In the genomic region with DNA sequence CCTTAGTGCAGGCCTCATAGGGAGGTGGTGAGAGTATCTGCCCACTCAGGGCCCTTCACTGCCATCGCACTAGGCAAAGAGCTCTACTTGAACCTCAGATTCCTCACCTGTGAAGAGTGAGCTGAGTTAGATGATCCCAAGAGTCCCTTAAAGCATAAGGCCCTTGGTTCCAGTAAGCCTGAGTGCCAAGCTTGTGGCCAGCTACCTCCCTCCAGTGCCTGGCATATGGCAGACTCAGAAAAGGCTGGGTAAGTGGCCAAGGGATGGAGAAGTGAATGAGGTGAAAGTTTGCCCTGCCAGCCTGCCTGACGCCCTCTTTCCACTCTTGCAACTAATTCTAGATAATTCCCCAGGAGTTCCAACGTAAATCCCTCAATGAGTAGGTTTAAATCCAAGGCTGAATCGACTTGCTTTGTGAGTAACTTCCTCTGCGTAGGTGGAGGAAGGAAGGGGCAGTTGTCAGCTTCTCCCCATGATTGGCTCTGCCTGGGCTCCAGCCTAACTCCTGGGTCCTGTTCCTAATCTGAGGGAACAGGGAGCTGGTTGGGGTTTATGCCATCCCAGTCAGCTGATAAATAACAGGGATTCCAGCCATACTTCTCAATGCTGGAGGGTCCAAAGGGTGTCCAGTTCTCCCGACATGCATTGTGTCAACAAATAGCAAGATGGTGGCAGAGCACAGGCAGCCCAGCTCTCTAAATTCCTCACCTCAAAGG, we compare ENCODE assay signal across 15 cellular contexts. TPM values are rescaled to one million over a fixed set of nuclear protein-coding genes. Genes with fewer than 3 reads are reported as not detected.
DNase-seq lines count a peak whose midpoint lies in the region; ATAC-seq, FAIRE-seq and TF ChIP-seq lines count a peak whose summit lies in the region.
"Had no signal": no experiment of that assay in that cellular context is flagged by ENCODE, and none has a peak within 500 bp of the region (broad histone marks: within the 10 kb centered on the region; RNA-seq: fewer than 3 reads in every experiment).

No MANE protein-coding gene starts in this region.

- no peak overlapping the region for H2BK15ac ChIP-seq in mesenchymal stem cell (ENCODE audit: low read depth, poor library complexity, severe bottlenecking)

- H3K4me3 ChIP-seq in Caco-2 (ENCODE audit: low read depth, low read length) (no peak overlapping the region), HCT116 (replicated peaks in 1 of 2; ENCODE audit: low read depth in 1 of 2, low read length in 2 of 2) (no peak overlapping the region), K562 (no peak overlapping the region), mesenchymal stem cell (ENCODE audit: insufficient read depth in 1 of 2, low read depth in 1 of 2, low read length in 2 of 2) (no peak overlapping the region)
- H3K4me3 ChIP-seq: thoracic aorta had no signal

- peak overlapping the region; percentile 28 to 40 for H3K18ac ChIP-seq in mesenchymal stem cell (ENCODE audit: low read depth in 1 of 2, low read length in 2 of 2)

- in situ Hi-C loops in K562 (cut with MboI) = no loop called here

- H3K4me1 Mint-ChIP-seq in Caco-2 (ENCODE audit: low read depth, unreplicated experiment) = no peaks in the 10 kb centered on the region

- H3K9ac ChIP-seq in HCT116 (ENCODE audit: low read length) = no peak overlapping the region; the same call in 1 of the 2 replicates
- H3K9ac ChIP-seq in K562 (ENCODE audit: insufficient read depth in 1 of 2, low read depth in 2 of 2, low read length in 2 of 2) = no peak overlapping the region
- H3K9ac ChIP-seq in mesenchymal stem cell (ENCODE audit: low read length) = peak overlapping the region; percentile 62

- no peak for TF ChIP-seq POLR2A in HCT116 (IDR thresholded peaks at IDR 0.05; ENCODE audit: borderline replicate concordance, extremely low read depth, insufficient read depth, insufficient read length)
- TF ChIP-seq POLR2A in K562 (conservative IDR thresholded peaks at IDR 0.05) = no peak

- peaks cover 35% of the 10 kb centered on the region for H3K36me3 Mint-ChIP-seq in Caco-2 (ENCODE audit: insufficient read depth, unreplicated experiment)

- peaks cover 84% of the 10 kb centered on the region for H3K79me2 ChIP-seq in HCT116 (ENCODE audit: insufficient read depth, low read length)
- H3K79me2 ChIP-seq in K562 (ENCODE audit: control insufficient read depth, insufficient read depth, low read length) = no peaks in the 10 kb centered on the region

- H3K36me3 ChIP-seq in Caco-2 (ENCODE audit: control insufficient read depth, insufficient read depth, low read length) (0 out of 2 replicates have a peak, but pooled peaks cover 1% of the 10 kb centered on the region), HCT116 (ENCODE audit: control insufficient read depth in 1 of 2, insufficient read depth in 2 of 2, low read length in 2 of 2) (peaks cover 42 to 73% of the 10 kb centered on the region in 2 experiments), K562 (ENCODE audit: control insufficient read depth, insufficient read depth, low read length) (peaks cover 15% of the 10 kb centered on the region; the same call in 1 of the 3 replicates), mesenchymal stem cell (ENCODE audit: control insufficient read depth in 1 of 2, insufficient read depth in 2 of 2, low read depth in 1 of 2, low read length in 2 of 2) (peaks cover 57 to 86% of the 10 kb centered on the region in 2 experiments)
- H3K36me3 ChIP-seq: thoracic aorta had no signal

- H3K4me1 ChIP-seq in Caco-2 (peaks cover 22% of the 10 kb centered on the region), HCT116 (ENCODE audit: control insufficient read depth in 1 of 2, insufficient read depth in 2 of 2, low read length in 2 of 2) (peaks cover 8 to 55% of the 10 kb centered on the region in 2 experiments; a peak in 3 of 4 replicates), K562 (replicated peaks in 1 of 2; ENCODE audit: control insufficient read depth in 2 of 2, insufficient read depth in 2 of 2, low read length in 2 of 2) (peaks cover 3 to 13% of the 10 kb centered on the region in 2 experiments; a peak in 4 of 5 replicates), mesenchymal stem cell (ENCODE audit: control insufficient read depth, insufficient read depth, low read depth, low read length) (peaks cover 14% of the 10 kb centered on the region)

- BruUV-seq in Caco-2 (replicated peaks; lab: Mats Ljungman, UMichigan) (no TSS peak), HCT116 (replicated peaks; lab: Mats Ljungman, UMichigan) (no TSS peak), K562 (replicated peaks; lab: Mats Ljungman, UMichigan) (no TSS peak)

- TF ChIP-seq RAD21 in HCT116 (IDR thresholded peaks at IDR 0.05; ENCODE audit: low read depth) = no peak
- no peak for TF ChIP-seq RAD21 in K562 (CRISPR knock-in tag; conservative IDR thresholded peaks at IDR 0.05 in 1 of 2, IDR thresholded peaks at IDR 0.05 in 1 of 2)

- H3K9me1 ChIP-seq in K562 (ENCODE audit: control insufficient read depth, insufficient read depth, low read length) = no peaks in the 10 kb centered on the region

- 63% methylated on average over 3 of the region's 6 CpGs for WGBS in K562 (ENCODE audit: insufficient coverage, low coverage, missing lambda C conversion rate)
- 83% methylated on average over 5 of the region's 6 CpGs for WGBS in mesenchymal stem cell

- no peak for FAIRE-seq in K562 (lab: Jason Lieb, UNC)

- H3K4me2 ChIP-seq in HCT116 (ENCODE audit: low read length) (peak overlapping the region; percentile 51), K562 (ENCODE audit: insufficient read depth, low read length) (no peak overlapping the region), mesenchymal stem cell (ENCODE audit: low read length, poor library complexity, severe bottlenecking) (no peak overlapping the region)

- peak overlapping the region; percentile 32 for H4K8ac ChIP-seq in mesenchymal stem cell (ENCODE audit: low read length)

- intact Hi-C loops in Caco-2 (cut with micrococcal nuclease; ENCODE audit: unreplicated experiment) (no loop called here), HCT116 (cut with micrococcal nuclease) (no loop called here), K562 (cut with micrococcal nuclease) (no loop called here)

- no peak overlapping the region for H2BK5ac ChIP-seq in mesenchymal stem cell (ENCODE audit: low read depth, low read length, poor library complexity, severe bottlenecking)

- H2AFZ ChIP-seq in HCT116 (ENCODE audit: low read depth, low read length, poor library complexity, severe bottlenecking) = no peak overlapping the region
- H2AFZ ChIP-seq in K562 (ENCODE audit: low read depth, low read length) = no peak overlapping the region
- H2AFZ ChIP-seq in mesenchymal stem cell (ENCODE audit: low read depth, low read length) = no peak overlapping the region

- ATAC-seq in HCT116 (0 out of 2 replicates have a peak, but pooled peaks have one; percentile 3), K562 (no peak; the same call in 2 of the 3 replicates), GM18498 (IDR thresholded peaks at IDR 0.05; ENCODE audit: unreplicated experiment) (no peak), GM19452 (IDR thresholded peaks at IDR 0.05; ENCODE audit: unreplicated experiment) (no peak)
- ATAC-seq: left colon had no signal

- RAD21 ChIA-PET in HCT116 (lab: Charles Lee; ENCODE audit: low non-redundant PET in 1 of 2, low total read pairs in 2 of 2, uncharacterized antibody in 2 of 2, unreplicated experiment in 2 of 2) = interaction anchor here in 1 of 2 experiments (1.2 kb wide), 1 partner anchor 155 kb away, joined by 3 read pairs; no protein-coding TSS in a partner anchor

- H3K9me3 Mint-ChIP-seq in Caco-2 (ENCODE audit: unreplicated experiment) = no peaks in the 10 kb centered on the region

- H2AK5ac ChIP-seq in mesenchymal stem cell (ENCODE audit: low read length, severe bottlenecking) = peak overlapping the region; percentile 70

- peak overlapping the region in 1 of 2 experiments; percentile 65 for H2BK12ac ChIP-seq in mesenchymal stem cell (ENCODE audit: low read length in 2 of 2)

- H3K4ac ChIP-seq in mesenchymal stem cell (ENCODE audit: low read depth in 1 of 2, low read length in 2 of 2) = peak overlapping the region in 1 of 2 experiments; percentile 42

- POLR2A ChIA-PET in Caco-2 (lab: Charles Lee) = interaction anchor here (0.5 to 1.4 kb wide), 5 partner anchors 11 to 207 kb away, joined by 3 to 4 read pairs (median 4); no protein-coding TSS in a partner anchor
- POLR2A ChIA-PET in HCT116 (lab: Charles Lee) = interaction anchor here (0.7 to 24.1 kb wide), 15 partner anchors 8 to 202 kb away, joined by 3 to 438 read pairs (median 5); no protein-coding TSS in a partner anchor
- POLR2A ChIA-PET in K562 (lab: Yijun Ruan, JAX) = interaction anchor here (0.8 to 2.0 kb wide), 5 partner anchors 8 to 41 kb away, joined by 3 to 7 read pairs (median 5); no protein-coding TSS in a partner anchor

- no peak overlapping the region for H3K14ac ChIP-seq in mesenchymal stem cell (ENCODE audit: low read length in 2 of 2)

- no peaks in the 10 kb centered on the region for H3K27me3 Mint-ChIP-seq in Caco-2 (ENCODE audit: insufficient read depth, unreplicated experiment)

- H3K27me3 ChIP-seq in Caco-2 (replicated peaks; ENCODE audit: control insufficient read depth, insufficient read depth, low read length) (no peaks in the 10 kb centered on the region), HCT116 (ENCODE audit: insufficient read depth, low read length) (no peaks in the 10 kb centered on the region), K562 (ENCODE audit: control insufficient read depth in 2 of 2, insufficient read depth in 2 of 2, low read length in 2 of 2) (no peaks in the 10 kb centered on the region), mesenchymal stem cell (ENCODE audit: control insufficient read depth in 1 of 2, insufficient read depth in 1 of 2, low read length in 2 of 2) (no peaks in the 10 kb centered on the region)

- H4K91ac ChIP-seq in mesenchymal stem cell (ENCODE audit: low read length) = no peak overlapping the region

- H3K4me3 Mint-ChIP-seq in Caco-2 (ENCODE audit: unreplicated experiment) = no peak overlapping the region

- H3K79me1 ChIP-seq in mesenchymal stem cell (replicated peaks; ENCODE audit: low read length, poor library complexity, severe bottlenecking) = peaks cover 34% of the 10 kb centered on the region

- H3K27ac Mint-ChIP-seq in Caco-2 (ENCODE audit: unreplicated experiment) = peak overlapping the region; percentile 62

- no peak overlapping the region for H3K23ac ChIP-seq in mesenchymal stem cell (ENCODE audit: low read length in 2 of 2)

- TF ChIP-seq EP300 in K562 (IDR thresholded peaks at IDR 0.05; ENCODE audit: low read length) = no peak

- no peaks in the 10 kb centered on the region for H3K9me3 ChIP-seq in Caco-2
- H3K9me3 ChIP-seq in HCT116 (ENCODE audit: control insufficient read depth in 1 of 2, insufficient read depth in 1 of 2, low read depth in 1 of 2, low read length in 2 of 2) = no peaks in the 10 kb centered on the region
- no peaks in the 10 kb centered on the region for H3K9me3 ChIP-seq in K562 (replicated peaks; ENCODE audit: control insufficient read depth, insufficient read depth, low read depth, low read length)
- H3K9me3 ChIP-seq in mesenchymal stem cell (ENCODE audit: control insufficient read depth, low read length) = no peaks in the 10 kb centered on the region
- H3K9me3 ChIP-seq: thoracic aorta had no signal

- CTCF ChIA-PET in Caco-2 (lab: Charles Lee) (interaction anchor here (0.6 to 1.4 kb wide), 5 partner anchors 11 to 745 kb away, joined by 3 to 8 read pairs (median 4); no protein-coding TSS in a partner anchor), HCT116 (lab: Charles Lee) (interaction anchor here (1.4 to 4.2 kb wide), 3 partner anchors 10 to 157 kb away, joined by 3 to 26 read pairs (median 9); no protein-coding TSS in a partner anchor), K562 (lab: Yijun Ruan, JAX; ENCODE audit: low intra/inter-chr PET ratio) (no interaction called here)

- no peaks in the 10 kb centered on the region for H3K9me2 ChIP-seq in HCT116 (ENCODE audit: insufficient read depth)

- TF ChIP-seq CTCF in Caco-2 (IDR thresholded peaks at IDR 0.05; ENCODE audit: insufficient read depth in 1 of 2, low read depth in 1 of 2, low read length in 1 of 2, severe bottlenecking in 1 of 2, unreplicated experiment in 1 of 2) (no peak), HCT116 (IDR thresholded peaks at IDR 0.05 in 2 of 3, conservative IDR thresholded peaks at IDR 0.05 in 1 of 3; ENCODE audit: borderline replicate concordance in 1 of 3, insufficient read depth in 1 of 3, low read depth in 2 of 3, low read length in 2 of 3) (no peak), K562 (IDR thresholded peaks at IDR 0.05 in 2 of 3, conservative IDR thresholded peaks at IDR 0.05 in 1 of 3; ENCODE audit: insufficient read depth in 2 of 3, low read depth in 1 of 3, low read length in 3 of 3) (no peak)

- peak overlapping the region; percentile 33 for H3K27ac ChIP-seq in HCT116 (ENCODE audit: low read depth, low read length)
- no peak overlapping the region; the same call in 2 of the 3 replicates for H3K27ac ChIP-seq in K562 (ENCODE audit: extremely low read depth, low read depth, low read length)
- peak overlapping the region; percentile 55 for H3K27ac ChIP-seq in mesenchymal stem cell (ENCODE audit: low read length, poor library complexity, severe bottlenecking)
- H3K27ac ChIP-seq: thoracic aorta had no signal

- peak; percentile 70 to 78 for DNase-seq in Caco-2
- DNase-seq in HCT116 (ENCODE audit: low read depth, low spot score) = no peak
- DNase-seq in K562 (ENCODE audit: extremely low read depth in 1 of 4, low spot score in 3 of 4) = no peak
- DNase-seq in mesenchymal stem cell = no peak
- no peak for DNase-seq in LoVo (ENCODE audit: low spot score)
- no peak for DNase-seq in AG08395 (ENCODE audit: low spot score)
- DNase-seq: COR-L47, glutamatergic neuron, left colon, NCI-H1105 treated with DMSO at 0.1 percent for 48 hours, RPMI8226, T-helper 9 cell had no signal

- H4K20me1 ChIP-seq in HCT116 (ENCODE audit: insufficient read depth) = peaks cover 48% of the 10 kb centered on the region; the same call in 1 of the 2 replicates
- H4K20me1 ChIP-seq in K562 (replicated peaks; ENCODE audit: control insufficient read depth, insufficient read depth, low read length) = no peaks in the 10 kb centered on the region

- H2BK120ac ChIP-seq in mesenchymal stem cell (ENCODE audit: low read depth, low read length) = no peak overlapping the region

RNA-seq across cellular contexts. Expression of a gene that starts 14.2 kb away (rescaled TPM):
- total RNA-seq in Caco-2 (2022) (15.0 and 18.4 TPM in 2 replicates), HCT116 (2021; ENCODE audit: unreplicated experiment) (137 TPM), K562 (2014; rRNA removed) (1.4 and 2.8 TPM in 2 replicates), K562 (2014; rRNA removed; fragmentation: Illumina TruSeq; extraction: Trizol) (2.2 and 2.3 TPM in 2 replicates), K562 (2015; rRNA removed; fragmentation: Illumina TruSeq; extraction: Trizol) (2.0 and 2.4 TPM in 2 replicates), K562 (2021) (3.4 and 3.5 TPM in 2 replicates)
- 199 and 315 TPM in 2 replicates for polyA plus RNA-seq in HCT116 (2012)
- total RNA-seq in K562 (2011; cell fraction: chromatin; rRNA removed; ENCODE audit: low replicate concordance) = 4.3 and 7.9 TPM in 2 replicates
- total RNA-seq in K562 (2011; cell fraction: nucleolus; rRNA removed) = 4.7 and 6.2 TPM in 2 replicates
- total RNA-seq in K562 (2011; cell fraction: nucleoplasm; rRNA removed) = 3.0 and 4.0 TPM in 2 replicates
- polyA plus RNA-seq in K562 (2011; rRNA removed) (2.5 and 3.4 TPM in 2 replicates), K562 (2014; fragmentation: Illumina TruSeq; extraction: Trizol) (2.4 TPM in 2 replicates), K562 (2014; fragmentation: Nextera tagmentation; extraction: Ambion mirVana) (under 1 TPM; 0.49 to 0.71 TPM), K562 (2014; rRNA removed) (1.5 and 1.9 TPM in 2 replicates)
- 2.9 and 4.8 TPM in 2 replicates for polyA plus RNA-seq in K562 (2011; cell fraction: cytosol; rRNA removed)
- polyA plus RNA-seq in K562 (2011; cell fraction: nucleus; rRNA removed) = 3.3 and 6.1 TPM in 2 replicates
- polyA plus RNA-seq in K562 (2012) = 4.0 and 6.8 TPM in 2 replicates
- polyA minus RNA-seq in K562 (2011; rRNA and poly(A)+ RNA removed) = 5.1 and 10.5 TPM in 2 replicates
- 5.7 and 12.0 TPM in 2 replicates for polyA minus RNA-seq in K562 (2011; cell fraction: cytosol; rRNA and poly(A)+ RNA removed)
- polyA minus RNA-seq in K562 (2011; cell fraction: nucleus; rRNA and poly(A)+ RNA removed) = 3.2 and 4.7 TPM in 2 replicates
- 4.4 TPM for polyA plus RNA-seq in mesenchymal stem cell (2013, experiment 1 of 2)
- polyA plus RNA-seq in mesenchymal stem cell (2013, experiment 2 of 2) = 4.4 TPM

RNA-seq across cellular contexts. Expression of a gene that starts 55.6 kb away (rescaled TPM):
- total RNA-seq in Caco-2 (2022) (91.4 and 95.7 TPM in 2 replicates), HCT116 (2021; ENCODE audit: unreplicated experiment) (64.3 TPM), K562 (2014; rRNA removed) (25.7 and 32.0 TPM in 2 replicates), K562 (2014; rRNA removed; fragmentation: Illumina TruSeq; extraction: Trizol) (60.9 and 72.4 TPM in 2 replicates), K562 (2015; rRNA removed; fragmentation: Illumina TruSeq; extraction: Trizol) (57.2 and 61.5 TPM in 2 replicates), K562 (2021) (35.1 and 42.0 TPM in 2 replicates)
- 18.2 and 27.6 TPM in 2 replicates for polyA plus RNA-seq in HCT116 (2012)
- total RNA-seq in K562 (2011; cell fraction: chromatin; rRNA removed; ENCODE audit: low replicate concordance) = 3.4 and 23.8 TPM in 2 replicates
- total RNA-seq in K562 (2011; cell fraction: nucleolus; rRNA removed) = 2.0 and 2.6 TPM in 2 replicates
- 6.0 and 6.1 TPM in 2 replicates for total RNA-seq in K562 (2011; cell fraction: nucleoplasm; rRNA removed)
- polyA plus RNA-seq in K562 (2011; rRNA removed) (16.2 and 21.4 TPM in 2 replicates), K562 (2014; fragmentation: Illumina TruSeq; extraction: Trizol) (52.7 and 62.6 TPM in 2 replicates), K562 (2014; fragmentation: Nextera tagmentation; extraction: Ambion mirVana) (10 to 100 TPM; 21.3 to 24.5 TPM), K562 (2014; rRNA removed) (31.6 and 39.3 TPM in 2 replicates)
- polyA plus RNA-seq in K562 (2011; cell fraction: cytosol; rRNA removed) = 2.8 and 6.6 TPM in 2 replicates
- polyA plus RNA-seq in K562 (2011; cell fraction: nucleus; rRNA removed) = 5.5 and 7.9 TPM in 2 replicates
- 31.6 and 34.7 TPM in 2 replicates for polyA plus RNA-seq in K562 (2012)
- 25.1 and 30.5 TPM in 2 replicates for polyA minus RNA-seq in K562 (2011; rRNA and poly(A)+ RNA removed)
- 13.5 and 14.9 TPM in 2 replicates for polyA minus RNA-seq in K562 (2011; cell fraction: cytosol; rRNA and poly(A)+ RNA removed)
- 4.4 and 10.4 TPM in 2 replicates for polyA minus RNA-seq in K562 (2011; cell fraction: nucleus; rRNA and poly(A)+ RNA removed)
- 19.1 TPM for polyA plus RNA-seq in mesenchymal stem cell (2013, experiment 1 of 2)
- 19.0 TPM for polyA plus RNA-seq in mesenchymal stem cell (2013, experiment 2 of 2)

Comparison
In these comparisons a context has a peak if more than half of its experiments do, and no peak if none do; other contexts are left out.
1. DNase-seq: peak in Caco-2 (2 of 2); none in HCT116 (single experiment), K562 (0 of 4), mesenchymal stem cell (single experiment), LoVo (single experiment) and AG08395 (single experiment).